ENCODE assay signal across 19 cellular contexts in the genomic region with DNA sequence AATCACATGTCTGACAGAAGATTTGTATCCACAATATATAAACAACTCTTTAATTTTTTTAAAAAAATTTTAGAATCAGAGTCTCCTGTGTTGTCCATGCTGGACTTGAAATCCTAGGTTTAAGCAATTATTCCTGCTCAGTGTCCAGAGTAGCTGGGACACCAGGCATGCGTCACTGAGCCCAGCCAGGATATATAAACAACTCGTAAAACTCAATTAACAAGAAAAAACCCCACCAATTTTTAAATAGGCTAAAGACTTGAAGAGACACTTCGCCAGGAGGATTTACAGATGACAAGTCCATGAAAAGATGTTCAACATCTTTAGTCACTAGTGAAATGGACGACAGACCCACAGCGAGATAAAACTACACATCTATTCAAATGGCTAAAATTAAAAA. TPM values are rescaled to one million over a fixed set of nuclear protein-coding genes. Genes with fewer than 3 reads are reported as not detected.
A peak's percentile ranks its signal among the peaks of the same experiment; 100 is the strongest.
DNase-seq lines count a peak whose midpoint lies in the region; ATAC-seq, FAIRE-seq and TF ChIP-seq lines count a peak whose summit lies in the region.
"Had no signal": no experiment of that assay in that cellular context is flagged by ENCODE, and none has a peak within 500 bp of the region (broad histone marks: within the 10 kb centered on the region; RNA-seq: fewer than 3 reads in every experiment).

No MANE protein-coding gene starts in this region.

- H3K27ac ChIP-seq in CD4-positive, CD25-positive, alpha-beta regulatory T cell (ENCODE audit: insufficient read depth, low read length, poor library complexity, severe bottlenecking): no peak overlapping the region
- H3K27ac ChIP-seq: BLaER1 treated with 17β-estradiol and CSF1 and Interleukin-3, amounts not matched to agents 10 nM and 100 nM; Peyer's patch had no signal

- peaks cover 12% of the 10 kb centered on the region for H3K4me1 ChIP-seq in CD4-positive, CD25-positive, alpha-beta regulatory T cell (ENCODE audit: control insufficient read depth, insufficient read depth, low read length, poor library complexity, severe bottlenecking)

- H3K36me3 ChIP-seq in CD4-positive, CD25-positive, alpha-beta regulatory T cell (ENCODE audit: control insufficient read depth, insufficient read depth, low read length): no peaks in the 10 kb centered on the region
- H3K36me3 ChIP-seq: BLaER1 treated with 17β-estradiol and CSF1 and Interleukin-3, amounts not matched to agents 10 nM and 100 nM; Peyer's patch had no signal

- H3K27me3 ChIP-seq in CD4-positive, CD25-positive, alpha-beta regulatory T cell (ENCODE audit: control insufficient read depth, insufficient read depth, low read length): peaks cover 44% of the 10 kb centered on the region

- no peak overlapping the region for H3K27ac Mint-ChIP-seq in CD4-positive, CD25-positive, alpha-beta regulatory T cell
- no peak overlapping the region for H3K27ac Mint-ChIP-seq in activated T-helper 17 cell treated with anti-CD3 and anti-CD28 coated beads, Interleukin-2, amount 50 U/mL, for 72 hours
- H3K27ac Mint-ChIP-seq in neural crest cell (ENCODE audit: unreplicated experiment): no peak overlapping the region

- no peak overlapping the region for H3K4me3 ChIP-seq in CD4-positive, CD25-positive, alpha-beta regulatory T cell (ENCODE audit: low read depth, low read length)
- H3K4me3 ChIP-seq: BLaER1 treated with 17β-estradiol and CSF1 and Interleukin-3, amounts not matched to agents 10 nM and 100 nM; Peyer's patch had no signal

- no peak for FAIRE-seq in HTR-8/SVneo (lab: Jason Lieb, UNC)
- FAIRE-seq: G401.6, GM12891 had no signal

- ATAC-seq in CD4-positive, CD25-positive, alpha-beta regulatory T cell (ENCODE audit: low read depth in 2 of 2): no peak
- ATAC-seq in activated T-helper 17 cell treated with anti-CD3 and anti-CD28 coated beads, Interleukin-2, amount 50 U/mL, for 72 hours (replicated peaks): no peak
- ATAC-seq in GM18511 (IDR thresholded peaks at IDR 0.05; ENCODE audit: unreplicated experiment): no peak

- DNase-seq in CD4-positive, CD25-positive, alpha-beta regulatory T cell: no peak
- peak; percentile 81 for DNase-seq in EH (ENCODE audit: low read depth)
- no peak for DNase-seq in neural crest cell (ENCODE audit: low read depth, low spot score)
- DNase-seq in HTR-8/SVneo (ENCODE audit: insufficient read length, low spot score): no peak
- DNase-seq in effector CD4-positive, alpha-beta T cell: no peak
- DNase-seq: COR-L47, GOT3, NCI-H1105 treated with DMSO at 0.1 percent for 48 hours, NCI-H187, NCI-H446, NCI-H748 treated with DMSO at 0.1 percent for 48 hours, Peyer's patch, Right ventricle myocardium superior, SK-N-SH had no signal

- H3K4me1 Mint-ChIP-seq in CD4-positive, CD25-positive, alpha-beta regulatory T cell: peaks cover 0 to 20% (median 8%) of the 10 kb centered on the region in 4 donors
- peaks cover 10% of the 10 kb centered on the region for H3K4me1 Mint-ChIP-seq in activated T-helper 17 cell treated with anti-CD3 and anti-CD28 coated beads, Interleukin-2, amount 50 U/mL, for 72 hours
- peaks cover 29% of the 10 kb centered on the region for H3K4me1 Mint-ChIP-seq in neural crest cell

- H3K4me3 Mint-ChIP-seq in CD4-positive, CD25-positive, alpha-beta regulatory T cell: peak overlapping the region; percentile 3 to 94 (median 88)
- H3K4me3 Mint-ChIP-seq in activated T-helper 17 cell treated with anti-CD3 and anti-CD28 coated beads, Interleukin-2, amount 50 U/mL, for 72 hours: peak overlapping the region; percentile 91
- H3K4me3 Mint-ChIP-seq in neural crest cell: peak overlapping the region; percentile 89

- peaks cover 0 to 3% (median 2%) of the 10 kb centered on the region in 7 donors for H3K9me3 Mint-ChIP-seq in CD4-positive, CD25-positive, alpha-beta regulatory T cell
- H3K9me3 Mint-ChIP-seq in activated T-helper 17 cell treated with anti-CD3 and anti-CD28 coated beads, Interleukin-2, amount 50 U/mL, for 72 hours: no peaks in the 10 kb centered on the region
- H3K9me3 Mint-ChIP-seq in neural crest cell: no peaks in the 10 kb centered on the region

- H3K36me3 Mint-ChIP-seq in CD4-positive, CD25-positive, alpha-beta regulatory T cell: no peaks in the 10 kb centered on the region
- peaks cover 4% of the 10 kb centered on the region for H3K36me3 Mint-ChIP-seq in activated T-helper 17 cell treated with anti-CD3 and anti-CD28 coated beads, Interleukin-2, amount 50 U/mL, for 72 hours (ENCODE audit: low read depth)
- no peaks in the 10 kb centered on the region for H3K36me3 Mint-ChIP-seq in neural crest cell (ENCODE audit: low read depth)

- peaks cover 0 to 2% of the 10 kb centered on the region in 2 experiments for H3K9me3 ChIP-seq in CD4-positive, CD25-positive, alpha-beta regulatory T cell (ENCODE audit: control insufficient read depth in 2 of 2, low read length in 2 of 2)
- H3K9me3 ChIP-seq: BLaER1 treated with 17β-estradiol and CSF1 and Interleukin-3, amounts not matched to agents 10 nM and 100 nM; Peyer's patch; SK-N-SH had no signal

- H3K27me3 Mint-ChIP-seq in CD4-positive, CD25-positive, alpha-beta regulatory T cell: peaks cover 77% of the 10 kb centered on the region
- peaks cover 61% of the 10 kb centered on the region for H3K27me3 Mint-ChIP-seq in activated T-helper 17 cell treated with anti-CD3 and anti-CD28 coated beads, Interleukin-2, amount 50 U/mL, for 72 hours
- peaks cover 7% of the 10 kb centered on the region for H3K27me3 Mint-ChIP-seq in neural crest cell (ENCODE audit: low read depth)

- no peak for TF ChIP-seq CTCF in neural crest cell (conservative IDR thresholded peaks at IDR 0.05)

RNA-seq across cellular contexts. Expression of gene SCN8A, which starts 2.0 kb away (rescaled TPM):
- 1.1 TPM for total RNA-seq in CD4-positive, CD25-positive, alpha-beta regulatory T cell
- under 1 TPM; 0.30 to 0.78 (median 0.55) TPM for polyA plus RNA-seq in CD4-positive, CD25-positive, alpha-beta regulatory T cell
- 1 to 10 TPM in 1 of 2 donors, under 1 TPM in 1; 0.73 to 1.2 TPM for total RNA-seq in activated T-helper 17 cell treated with anti-CD3 and anti-CD28 coated beads, Interleukin-2, amount 50 U/mL, for 72 hours
- 13.0 and 13.5 TPM in 2 replicates for total RNA-seq in neural crest cell
